Comparison of ENCODE assay signal across 1 cellular context in genomic region chr3:135966875-135967274, GRCh38.
TF ChIP-seq lines count a peak whose summit lies in the region.

No MANE protein-coding gene starts in this region.

TF ChIP-seq in K562, 482 proteins besides CTCF, POLR2A, EP300 and RAD21 (continued from another document):
- TF ChIP-seq NFXL1 (CRISPR knock-in tag; IDR thresholded peaks at IDR 0.05) (no peak), SLC30A9 (CRISPR knock-in tag; IDR thresholded peaks at IDR 0.05) (no peak), MGA (IDR thresholded peaks at IDR 0.05) (no peak), PTBP1 (IDR thresholded peaks at IDR 0.05; ENCODE audit: low read depth, low read length) (no peak), MEIS2 (IDR thresholded peaks at IDR 0.05; ENCODE audit: partially characterized antibody) (no peak), MECOM (CRISPR knock-in tag; IDR thresholded peaks at IDR 0.05) (no peak), HSF4 (CRISPR knock-in tag; IDR thresholded peaks at IDR 0.05; ENCODE audit: borderline replicate concordance) (no peak), ZNF12 (CRISPR knock-in tag; IDR thresholded peaks at IDR 0.05) (no peak)
- TF ChIP-seq, protein P1, sequence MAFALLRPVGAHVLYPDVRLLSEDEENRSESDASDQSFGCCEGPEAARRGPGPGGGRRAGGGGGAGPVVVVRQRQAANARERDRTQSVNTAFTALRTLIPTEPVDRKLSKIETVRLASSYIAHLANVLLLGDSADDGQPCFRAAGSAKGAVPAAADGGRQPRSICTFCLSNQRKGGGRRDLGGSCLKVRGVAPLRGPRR (CRISPR knock-in tag; IDR thresholded peaks at IDR 0.05): no peak
- TF ChIP-seq, protein P2, sequence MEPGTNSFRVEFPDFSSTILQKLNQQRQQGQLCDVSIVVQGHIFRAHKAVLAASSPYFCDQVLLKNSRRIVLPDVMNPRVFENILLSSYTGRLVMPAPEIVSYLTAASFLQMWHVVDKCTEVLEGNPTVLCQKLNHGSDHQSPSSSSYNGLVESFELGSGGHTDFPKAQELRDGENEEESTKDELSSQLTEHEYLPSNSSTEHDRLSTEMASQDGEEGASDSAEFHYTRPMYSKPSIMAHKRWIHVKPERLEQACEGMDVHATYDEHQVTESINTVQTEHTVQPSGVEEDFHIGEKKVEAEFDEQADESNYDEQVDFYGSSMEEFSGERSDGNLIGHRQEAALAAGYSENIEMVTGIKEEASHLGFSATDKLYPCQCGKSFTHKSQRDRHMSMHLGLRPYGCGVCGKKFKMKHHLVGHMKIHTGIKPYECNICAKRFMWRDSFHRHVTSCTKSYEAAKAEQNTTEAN (CRISPR knock-in tag; IDR thresholded peaks at IDR 0.05): no peak
- TF ChIP-seq, protein P3, sequence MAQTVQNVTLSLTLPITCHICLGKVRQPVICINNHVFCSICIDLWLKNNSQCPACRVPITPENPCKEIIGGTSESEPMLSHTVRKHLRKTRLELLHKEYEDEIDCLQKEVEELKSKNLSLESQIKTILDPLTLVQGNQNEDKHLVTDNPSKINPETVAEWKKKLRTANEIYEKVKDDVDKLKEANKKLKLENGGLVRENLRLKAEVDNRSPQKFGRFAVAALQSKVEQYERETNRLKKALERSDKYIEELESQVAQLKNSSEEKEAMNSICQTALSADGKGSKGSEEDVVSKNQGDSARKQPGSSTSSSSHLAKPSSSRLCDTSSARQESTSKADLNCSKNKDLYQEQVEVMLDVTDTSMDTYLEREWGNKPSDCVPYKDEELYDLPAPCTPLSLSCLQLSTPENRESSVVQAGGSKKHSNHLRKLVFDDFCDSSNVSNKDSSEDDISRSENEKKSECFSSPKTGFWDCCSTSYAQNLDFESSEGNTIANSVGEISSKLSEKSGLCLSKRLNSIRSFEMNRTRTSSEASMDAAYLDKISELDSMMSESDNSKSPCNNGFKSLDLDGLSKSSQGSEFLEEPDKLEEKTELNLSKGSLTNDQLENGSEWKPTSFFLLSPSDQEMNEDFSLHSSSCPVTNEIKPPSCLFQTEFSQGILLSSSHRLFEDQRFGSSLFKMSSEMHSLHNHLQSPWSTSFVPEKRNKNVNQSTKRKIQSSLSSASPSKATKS (CRISPR knock-in tag; IDR thresholded peaks at IDR 0.05): no peak
